Comparison of ENCODE assay signal across 10 cellular contexts in the genomic region with DNA sequence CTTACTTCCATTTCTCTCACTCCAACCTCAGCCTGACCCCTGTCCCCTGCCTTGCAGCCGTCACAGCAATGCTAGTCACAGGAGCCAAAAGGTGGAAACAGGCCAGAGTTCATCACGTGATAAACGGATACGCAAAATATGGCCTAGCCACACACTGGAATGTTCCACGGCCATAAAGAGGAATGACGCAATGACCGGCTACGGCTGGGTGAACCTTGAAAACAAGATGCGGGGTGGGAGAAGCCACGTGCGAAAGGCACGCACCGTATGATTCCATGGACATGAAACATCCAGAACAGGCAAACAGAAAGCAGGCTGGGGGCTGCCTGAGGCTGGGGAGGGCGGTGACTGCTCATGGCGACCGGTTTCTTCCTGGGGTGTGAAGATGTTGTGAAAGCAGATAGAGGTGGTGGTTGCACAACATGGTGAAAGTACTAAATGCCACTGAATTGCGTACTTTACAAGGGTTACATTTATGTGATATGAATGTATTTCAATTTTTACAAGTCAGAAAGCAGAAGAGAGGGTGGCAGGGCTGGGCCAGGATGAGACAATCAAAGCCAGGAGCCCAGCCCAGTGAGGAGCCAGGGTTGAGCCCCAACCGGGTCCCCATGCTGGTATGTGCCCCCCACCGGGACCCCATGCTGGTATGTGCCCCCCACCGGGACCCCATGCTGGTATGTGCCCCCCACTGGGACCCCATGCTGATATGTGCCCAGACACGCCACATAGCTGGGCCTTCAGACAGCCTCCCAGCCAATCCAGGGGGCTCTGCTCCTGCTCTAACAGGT.
A peak's percentile ranks its signal among the peaks of the same experiment; 100 is the strongest.
DNase-seq lines count a peak whose midpoint lies in the region; ATAC-seq, FAIRE-seq and TF ChIP-seq lines count a peak whose summit lies in the region.
"Had no signal": no experiment of that assay in that cellular context is flagged by ENCODE, and none has a peak within 500 bp of the region (broad histone marks: within the 10 kb centered on the region; RNA-seq: fewer than 3 reads in every experiment).

No MANE protein-coding gene starts in this region.

- peaks cover 16% of the 10 kb centered on the region; the same call in 1 of the 2 replicates for H4K20me1 ChIP-seq in K562 (replicated peaks; ENCODE audit: control insufficient read depth, insufficient read depth, low read length)

- no peak for TF ChIP-seq RAD21 in K562 (CRISPR knock-in tag; conservative IDR thresholded peaks at IDR 0.05 in 1 of 2, IDR thresholded peaks at IDR 0.05 in 1 of 2)

- intact Hi-C loops in K562 (cut with micrococcal nuclease): no loop called here

- no peak for TF ChIP-seq POLR2A in K562 (conservative IDR thresholded peaks at IDR 0.05)

- H3K27me3 ChIP-seq in K562 (ENCODE audit: control insufficient read depth in 2 of 2, insufficient read depth in 2 of 2, low read length in 2 of 2) (peaks cover 21 to 78% of the 10 kb centered on the region in 2 experiments; a peak in 4 of 5 replicates), kidney epithelial cell (ENCODE audit: control insufficient read depth, insufficient read depth, low read length) (no peaks in the 10 kb centered on the region), small intestine (ENCODE audit: control insufficient read depth in 2 of 2, insufficient read depth in 2 of 2, low read length in 2 of 2) (no peaks in the 10 kb centered on the region)

- peak; percentile 64 for ATAC-seq in K562
- ATAC-seq in GM19324 (IDR thresholded peaks at IDR 0.05; ENCODE audit: low FRiP score, unreplicated experiment): no peak
- ATAC-seq: esophagus mucosa had no signal

- FAIRE-seq in K562 (lab: Jason Lieb, UNC) (peak; percentile 23), small intestine (lab: Jason Lieb, UNC) (no peak)

- no peaks in the 10 kb centered on the region for H3K79me2 ChIP-seq in K562 (ENCODE audit: control insufficient read depth, insufficient read depth, low read length)

- no peak for TF ChIP-seq EP300 in K562 (IDR thresholded peaks at IDR 0.05; ENCODE audit: low read length)

- no peak overlapping the region for H3K4me3 ChIP-seq in K562
- H3K4me3 ChIP-seq in kidney epithelial cell (ENCODE audit: low read depth, low read length): no peak overlapping the region
- no peak overlapping the region for H3K4me3 ChIP-seq in small intestine (ENCODE audit: low read depth in 1 of 2, low read length in 2 of 2)

- POLR2A ChIA-PET in K562 (lab: Yijun Ruan, JAX): no interaction called here

- H3K36me3 ChIP-seq in K562 (ENCODE audit: control insufficient read depth, insufficient read depth, low read length) (no peaks in the 10 kb centered on the region), kidney epithelial cell (ENCODE audit: control insufficient read depth, insufficient read depth, low read length) (peaks cover 2% of the 10 kb centered on the region), small intestine (ENCODE audit: control insufficient read depth in 2 of 2, insufficient read depth in 2 of 2, low read length in 2 of 2) (peaks cover 0 to 4% of the 10 kb centered on the region in 2 donors)

- 18% methylated on average over 21 of the region's 21 CpGs for WGBS in K562 (ENCODE audit: insufficient coverage, low coverage, missing lambda C conversion rate)
- 44 to 56% (median 47%) methylated on average over 21 of the region's 21 CpGs for WGBS in small intestine, 3 donors

- no peaks in the 10 kb centered on the region for H3K4me1 ChIP-seq in K562 (replicated peaks in 1 of 2; ENCODE audit: control insufficient read depth in 2 of 2, insufficient read depth in 2 of 2, low read length in 2 of 2)
- H3K4me1 ChIP-seq in small intestine (ENCODE audit: control insufficient read depth in 2 of 2, insufficient read depth in 1 of 2, low read depth in 1 of 2, low read length in 1 of 2): peaks cover 3 to 6% of the 10 kb centered on the region in 2 donors

- H3K9me3 ChIP-seq in K562 (replicated peaks; ENCODE audit: control insufficient read depth, insufficient read depth, low read depth, low read length) (no peaks in the 10 kb centered on the region), small intestine (ENCODE audit: control insufficient read depth, low read depth) (no peaks in the 10 kb centered on the region)

- BruUV-seq in K562 (replicated peaks; lab: Mats Ljungman, UMichigan): no TSS peak

- no peak overlapping the region; the same call in 1 of the 2 replicates for H3K4me2 ChIP-seq in K562 (ENCODE audit: insufficient read depth, low read length)

- H3K9me1 ChIP-seq in K562 (ENCODE audit: control insufficient read depth, insufficient read depth, low read length): peaks cover 4% of the 10 kb centered on the region

- DNase-seq in HuH-7 (ENCODE audit: low spot score) (peak; percentile 89), K562 (ENCODE audit: extremely low read depth in 1 of 4, low spot score in 3 of 4) (no peak), kidney epithelial cell (ENCODE audit: low read depth) (peak; percentile 93), small intestine (peak; percentile 99), NAMALWA (ENCODE audit: low spot score) (no peak), NCI-H1092 treated with DMSO at 0.1 percent for 48 hours (lab: John Stamatoyannopoulos, UW) (no peak)
- DNase-seq in stimulated activated CD4-positive, alpha-beta T cell treated with anti-CD3 and anti-CD28 coated beads, Interleukin-2, amount 100 ng/mL, for 24 hours: no peak
- DNase-seq: OCI-M1 had no signal

- no peak overlapping the region for H2AFZ ChIP-seq in K562 (ENCODE audit: low read depth, low read length)

- CTCF ChIA-PET in K562 (lab: Yijun Ruan, JAX; ENCODE audit: low intra/inter-chr PET ratio): no interaction called here

- H3K9ac ChIP-seq in K562 (ENCODE audit: insufficient read depth in 1 of 2, low read depth in 2 of 2, low read length in 2 of 2): no peak overlapping the region

- no peak overlapping the region for H3K27ac ChIP-seq in K562 (ENCODE audit: extremely low read depth, low read depth, low read length)
- peak overlapping the region; percentile 93 for H3K27ac ChIP-seq in small intestine (ENCODE audit: low read depth in 1 of 2, low read length in 1 of 2)

- TF ChIP-seq CTCF in K562 (IDR thresholded peaks at IDR 0.05 in 2 of 3, conservative IDR thresholded peaks at IDR 0.05 in 1 of 3; ENCODE audit: insufficient read depth in 2 of 3, low read depth in 1 of 3, low read length in 3 of 3) (no peak), kidney epithelial cell (IDR thresholded peaks at IDR 0.05; ENCODE audit: insufficient read depth, low read length, poor library complexity, severe bottlenecking) (no peak)

- in situ Hi-C loops in K562 (cut with MboI): no loop called here

TF ChIP-seq in K562, 482 proteins besides CTCF, POLR2A, EP300 and RAD21 (continues in another document):
- TF ChIP-seq ZEB2 (IDR thresholded peaks at IDR 0.05): no peak
- TF ChIP-seq, protein P1, sequence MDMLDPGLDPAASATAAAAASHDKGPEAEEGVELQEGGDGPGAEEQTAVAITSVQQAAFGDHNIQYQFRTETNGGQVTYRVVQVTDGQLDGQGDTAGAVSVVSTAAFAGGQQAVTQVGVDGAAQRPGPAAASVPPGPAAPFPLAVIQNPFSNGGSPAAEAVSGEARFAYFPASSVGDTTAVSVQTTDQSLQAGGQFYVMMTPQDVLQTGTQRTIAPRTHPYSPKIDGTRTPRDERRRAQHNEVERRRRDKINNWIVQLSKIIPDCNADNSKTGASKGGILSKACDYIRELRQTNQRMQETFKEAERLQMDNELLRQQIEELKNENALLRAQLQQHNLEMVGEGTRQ (CRISPR knock-in tag; IDR thresholded peaks at IDR 0.05): peak; percentile 69

Comparison
In these comparisons a context has a peak if more than half of its experiments do, and no peak if none do; other contexts are left out.
1. DNase-seq: peak in HuH-7 (single experiment), kidney epithelial cell (single experiment) and small intestine (single experiment); none in K562 (0 of 4), NAMALWA (single experiment), stimulated activated CD4-positive, alpha-beta T cell treated with anti-CD3 and anti-CD28 coated beads, Interleukin-2, amount 100 ng/mL, for 24 hours (0 of 2) and NCI-H1092 treated with DMSO at 0.1 percent for 48 hours (single experiment).